36 cellular contexts compared by ENCODE assay signal in the genomic region with DNA sequence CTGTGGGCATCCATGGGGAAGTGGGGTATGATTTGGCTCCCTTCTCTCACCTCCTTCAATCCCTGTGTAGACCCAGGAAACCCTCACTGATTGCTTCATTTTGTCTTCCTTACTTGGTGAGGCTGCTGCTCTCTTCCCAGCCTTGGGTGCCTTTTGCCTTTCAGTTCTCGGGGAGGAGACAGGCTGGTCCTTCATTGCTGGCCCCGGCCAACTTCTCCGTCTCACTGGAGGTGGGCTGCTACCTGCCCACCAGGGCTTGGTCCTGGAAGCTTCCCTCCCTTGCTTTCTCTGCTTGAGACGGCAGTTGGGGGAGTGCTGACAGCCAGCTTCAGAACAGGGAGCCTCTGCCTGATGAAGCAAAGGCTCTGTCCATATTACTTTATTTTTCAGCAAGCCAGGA. TPM values are rescaled to one million over a fixed set of nuclear protein-coding genes. Genes with fewer than 3 reads are reported as not detected.
"Had no signal": no experiment of that assay in that cellular context is flagged by ENCODE, and none has a peak within 500 bp of the region (broad histone marks: within the 10 kb centered on the region; RNA-seq: fewer than 3 reads in every experiment).

No MANE protein-coding gene starts in this region.

- H3K4me3 ChIP-seq: adrenal gland, body of pancreas, breast epithelium, MG63 had no signal

- H3K27ac ChIP-seq: adrenal gland, body of pancreas, breast epithelium, WERI-Rb-1 had no signal

- ATAC-seq: activated CD8-positive, alpha-beta T cell treated with anti-CD3 and anti-CD28 coated beads for 36 hours; activated naive CD4-positive, alpha-beta T cell treated with anti-CD3 and anti-CD28 coated beads, Interleukin-2, amount 50 U/mL, for 72 hours; activated T-cell treated with anti-CD3 and anti-CD28 coated beads, Interleukin-2, amount 50 U/mL, for 4 hours; body of pancreas; PC-3 had no signal

- H3K36me3 ChIP-seq: adrenal gland, breast epithelium, MG63, WERI-Rb-1 had no signal

- H3K9me3 ChIP-seq: adrenal gland, body of pancreas, breast epithelium, MG63 had no signal

- FAIRE-seq: astrocyte, RCC 7860 had no signal

- H3K27me3 ChIP-seq: MG63 had no signal

- DNase-seq: activated CD4-positive, alpha-beta T cell treated with anti-CD3 and anti-CD28 coated beads, Interleukin-2, amount 10 ng/mL, durations not matched to agents 24 days and 14 days; activated CD4-positive, alpha-beta T cell treated with anti-CD3 and anti-CD28 coated beads, Interleukin-2, amount 50 U/mL, for 4 hours; activated CD8-positive, alpha-beta memory T cell treated with anti-CD3 and anti-CD28 coated beads, Interleukin-2, amount 50 U/mL, for 4 hours; activated CD8-positive, alpha-beta T cell treated with anti-CD3 and anti-CD28 coated beads for 36 hours; activated gamma-delta T cell treated with Interleukin-2 at 50 U/mL for 16 hours; activated naive CD4-positive, alpha-beta T cell treated with anti-CD3 and anti-CD28 coated beads for 36 hours; activated T-cell treated with anti-CD3 and anti-CD28 coated beads for 4 hours; activated T-cell treated with anti-CD3 and anti-CD28 coated beads, Interleukin-2, amount 50 U/mL, for 4 hours; adrenal gland; Kasumi-1; MG63; NCI-H1048; NCI-H1105 treated with DMSO at 0.1 percent for 48 hours; NCI-H1436; NCI-H1694; NCI-H1930; NCI-H2081 treated with DMSO at 0.1 percent for 48 hours; NCI-H226; NCI-H446 treated with DMSO at 0.1 percent for 48 hours; NCI-H524; NCI-H748 treated with DMSO at 0.1 percent for 48 hours; NK-92 treated with Interleukin-12 subunit alpha and Interleukin-12 subunit beta, amount 100 ng/mL, for 24 hours; PC-3; Right ventricle myocardium superior; SW 1271; T-helper 1 cell; T1000; WERI-Rb-1 had no signal

RNA-seq across cellular contexts. Expression of a gene that starts 4.7 kb away (rescaled TPM):
- total RNA-seq: activated CD4-positive, alpha-beta T cell treated with anti-CD3 and anti-CD28 coated beads, Interleukin-2, amount 10 ng/mL, durations not matched to agents 24 days and 14 days; activated CD8-positive, alpha-beta T cell treated with anti-CD3 and anti-CD28 coated beads for 36 hours; activated naive CD4-positive, alpha-beta T cell treated with anti-CD3 and anti-CD28 coated beads for 36 hours; activated naive CD4-positive, alpha-beta T cell treated with anti-CD3 and anti-CD28 coated beads, Interleukin-2, amount 50 U/mL, for 72 hours; activated T-helper 1 cell treated with anti-CD3 and anti-CD28 coated beads, Interleukin-12 subunit alpha, Interleukin-12 subunit beta, Interleukin-2, Interleukin-4 antibody, amounts not matched to agents 30 ng/mL and 10 ng/mL and 1 ng/mL, durations not matched to agents 14 hours and 24 hours and 36 hours; PC-3; Right ventricle myocardium superior; T-helper 2 cell treated with Interferon-gamma antibody and Interleukin-4, amounts not matched to agents 100 ng/mL and 5 ng/mL, for 36 hours had no signal

RNA-seq across cellular contexts. Expression of a gene that starts 4.7 kb away (rescaled TPM):
- total RNA-seq: activated CD4-positive, alpha-beta T cell treated with anti-CD3 and anti-CD28 coated beads, Interleukin-2, amount 10 ng/mL, durations not matched to agents 24 days and 14 days; activated CD8-positive, alpha-beta T cell treated with anti-CD3 and anti-CD28 coated beads for 36 hours; activated naive CD4-positive, alpha-beta T cell treated with anti-CD3 and anti-CD28 coated beads for 36 hours; activated naive CD4-positive, alpha-beta T cell treated with anti-CD3 and anti-CD28 coated beads, Interleukin-2, amount 50 U/mL, for 72 hours; activated T-cell treated with anti-CD3 and anti-CD28 coated beads, Interleukin-2, amount 50 U/mL, for 4 hours; activated T-helper 1 cell treated with anti-CD3 and anti-CD28 coated beads, Interleukin-12 subunit alpha, Interleukin-12 subunit beta, Interleukin-2, Interleukin-4 antibody, amounts not matched to agents 30 ng/mL and 10 ng/mL and 1 ng/mL, durations not matched to agents 14 hours and 24 hours and 36 hours; cardiac septum; PC-3; Right ventricle myocardium superior; T-helper 2 cell treated with Interferon-gamma antibody and Interleukin-4, amounts not matched to agents 100 ng/mL and 5 ng/mL, for 36 hours had no signal
